In the genomic region with DNA sequence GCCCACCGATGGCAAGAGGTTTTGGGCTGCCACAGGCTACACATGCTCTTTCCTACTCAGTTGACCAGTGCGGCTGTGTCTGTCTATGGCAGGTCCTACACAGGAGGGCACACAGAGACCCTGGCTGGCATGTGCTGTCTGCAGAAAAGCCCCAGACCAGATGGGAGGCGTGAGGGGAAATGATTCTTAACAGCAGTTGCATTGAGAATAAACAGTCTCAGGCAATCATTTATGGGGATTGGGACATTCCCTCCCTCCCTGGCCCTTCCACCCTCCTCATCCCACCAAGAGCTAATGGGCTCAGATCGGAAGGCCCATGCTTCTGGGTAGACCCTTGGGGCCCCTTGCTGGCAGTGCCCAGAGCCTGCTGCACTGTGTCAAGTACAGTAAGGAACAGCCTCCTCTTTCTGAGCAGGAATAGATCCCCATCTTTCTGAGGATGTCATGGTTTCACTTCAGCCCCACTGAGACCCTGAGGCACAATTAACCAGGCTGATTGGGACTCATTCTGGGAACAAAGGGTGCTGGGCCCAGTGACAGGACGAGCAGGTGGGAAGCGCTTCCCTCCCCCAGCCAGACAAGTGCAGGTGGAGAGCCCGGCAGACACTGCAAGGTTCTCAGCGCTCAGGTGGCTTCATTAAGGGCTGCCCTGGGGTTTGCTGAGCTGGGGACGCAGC, we compare ENCODE assay signal across 2 cellular contexts.
TF ChIP-seq lines count a peak whose summit lies in the region.

No MANE protein-coding gene starts in this region.

TF ChIP-seq in IMR-90, 13 proteins besides CTCF, POLR2A, EP300 and RAD21:
- TF ChIP-seq FOS (IDR thresholded peaks at IDR 0.05; ENCODE audit: low read depth, low read length) (no peak), NFE2L2 (IDR thresholded peaks at IDR 0.05; ENCODE audit: low read depth, low read length) (no peak), MAFK (IDR thresholded peaks at IDR 0.05; ENCODE audit: low read depth, low read length) (no peak), MAZ (IDR thresholded peaks at IDR 0.05; ENCODE audit: borderline replicate concordance, low read depth, low read length) (no peak), RCOR1 (IDR thresholded peaks at IDR 0.05; ENCODE audit: insufficient replicate concordance, low read length) (no peak), SMC3 (IDR thresholded peaks at IDR 0.05; ENCODE audit: low read depth, low read length) (no peak), MXI1 (IDR thresholded peaks at IDR 0.05; ENCODE audit: borderline replicate concordance, low read depth, low read length) (no peak), CEBPB (IDR thresholded peaks at IDR 0.05; ENCODE audit: low read depth, low read length) (no peak), RFX5 (IDR thresholded peaks at IDR 0.05; ENCODE audit: low read depth, low read length) (no peak), BHLHE40 (IDR thresholded peaks at IDR 0.05; ENCODE audit: low read depth, low read length) (no peak), CHD1 (IDR thresholded peaks at IDR 0.05; ENCODE audit: low read depth, low read length) (no peak)
- TF ChIP-seq, protein P1, sequence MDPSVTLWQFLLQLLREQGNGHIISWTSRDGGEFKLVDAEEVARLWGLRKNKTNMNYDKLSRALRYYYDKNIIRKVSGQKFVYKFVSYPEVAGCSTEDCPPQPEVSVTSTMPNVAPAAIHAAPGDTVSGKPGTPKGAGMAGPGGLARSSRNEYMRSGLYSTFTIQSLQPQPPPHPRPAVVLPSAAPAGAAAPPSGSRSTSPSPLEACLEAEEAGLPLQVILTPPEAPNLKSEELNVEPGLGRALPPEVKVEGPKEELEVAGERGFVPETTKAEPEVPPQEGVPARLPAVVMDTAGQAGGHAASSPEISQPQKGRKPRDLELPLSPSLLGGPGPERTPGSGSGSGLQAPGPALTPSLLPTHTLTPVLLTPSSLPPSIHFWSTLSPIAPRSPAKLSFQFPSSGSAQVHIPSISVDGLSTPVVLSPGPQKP (IDR thresholded peaks at IDR 0.05; ENCODE audit: borderline replicate concordance, low read depth, low read length), result no peak
- TF ChIP-seq, protein P2, sequence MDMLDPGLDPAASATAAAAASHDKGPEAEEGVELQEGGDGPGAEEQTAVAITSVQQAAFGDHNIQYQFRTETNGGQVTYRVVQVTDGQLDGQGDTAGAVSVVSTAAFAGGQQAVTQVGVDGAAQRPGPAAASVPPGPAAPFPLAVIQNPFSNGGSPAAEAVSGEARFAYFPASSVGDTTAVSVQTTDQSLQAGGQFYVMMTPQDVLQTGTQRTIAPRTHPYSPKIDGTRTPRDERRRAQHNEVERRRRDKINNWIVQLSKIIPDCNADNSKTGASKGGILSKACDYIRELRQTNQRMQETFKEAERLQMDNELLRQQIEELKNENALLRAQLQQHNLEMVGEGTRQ (IDR thresholded peaks at IDR 0.05; ENCODE audit: low read depth, low read length), result no peak

TF ChIP-seq in H1, 55 proteins besides CTCF, POLR2A, EP300 and RAD21:
- TF ChIP-seq FOSL1 (IDR thresholded peaks at IDR 0.05; ENCODE audit: insufficient read depth, low read depth, low read length) (no peak), TAF7 (optimal IDR thresholded peaks at IDR 0.05; ENCODE audit: borderline replicate concordance, low read depth, low read length) (no peak)
- TF ChIP-seq, protein P3, sequence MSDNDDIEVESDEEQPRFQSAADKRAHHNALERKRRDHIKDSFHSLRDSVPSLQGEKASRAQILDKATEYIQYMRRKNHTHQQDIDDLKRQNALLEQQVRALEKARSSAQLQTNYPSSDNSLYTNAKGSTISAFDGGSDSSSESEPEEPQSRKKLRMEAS (IDR thresholded peaks at IDR 0.05), result 0 out of 2 replicates have a peak, but pooled peaks have one; percentile 45
